8 cellular contexts compared by ENCODE assay signal in the genomic region with DNA sequence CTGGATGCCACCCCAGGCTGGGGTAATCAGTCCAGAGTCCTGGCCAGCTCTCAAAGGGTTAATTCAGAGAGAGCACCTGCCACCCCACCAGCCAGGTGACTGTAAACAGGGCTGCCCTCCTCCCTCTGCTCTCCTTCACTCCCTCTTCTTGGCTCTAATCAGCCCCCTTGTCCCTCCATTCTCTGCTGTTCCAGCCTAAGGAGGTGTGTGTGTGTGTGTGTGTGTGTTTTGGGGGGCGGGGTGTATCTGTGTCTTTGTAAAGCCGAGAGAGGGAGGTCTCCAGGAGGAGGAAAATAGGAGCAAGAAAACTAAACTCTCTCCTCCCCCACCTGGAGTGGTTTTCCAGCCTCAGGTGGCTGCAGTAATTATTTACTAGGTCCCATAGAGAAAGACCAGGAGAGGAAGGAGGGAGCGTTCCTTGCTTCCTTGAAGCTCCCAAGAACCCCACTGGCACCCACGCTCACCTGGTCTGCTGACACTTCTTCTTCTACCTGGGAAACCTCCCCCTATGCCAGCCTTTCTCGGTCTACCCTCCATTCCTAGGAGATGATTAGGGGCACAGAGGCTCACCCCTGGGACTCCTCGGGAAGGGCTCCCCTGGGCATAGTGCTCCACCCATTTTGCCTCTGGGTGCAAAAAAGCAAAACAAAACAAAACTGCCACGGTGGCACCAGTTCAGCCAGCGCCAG. TPM values are rescaled to one million over a fixed set of nuclear protein-coding genes. Genes with fewer than 3 reads are reported as not detected.
DNase-seq lines count a peak whose midpoint lies in the region; ATAC-seq and TF ChIP-seq lines count a peak whose summit lies in the region.
"Had no signal": no experiment of that assay in that cellular context is flagged by ENCODE, and none has a peak within 500 bp of the region (broad histone marks: within the 10 kb centered on the region; RNA-seq: fewer than 3 reads in every experiment).

No MANE protein-coding gene starts in this region.

- H3K36me3 ChIP-seq in breast epithelium (no peaks in the 10 kb centered on the region), sigmoid colon (no peaks in the 10 kb centered on the region)

- intact Hi-C loops in breast epithelium (cut with DNase I; ENCODE audit: low total_unique reads) (no loop called here), sigmoid colon (cut with DNase I) (no loop called here)

- TF ChIP-seq EP300 in sigmoid colon (IDR thresholded peaks at IDR 0.05) = no peak

- no peak for TF ChIP-seq CTCF in breast epithelium (IDR thresholded peaks at IDR 0.05)
- TF ChIP-seq CTCF in sigmoid colon (IDR thresholded peaks at IDR 0.05) = no peak

- H3K27me3 ChIP-seq in breast epithelium (no peaks in the 10 kb centered on the region), sigmoid colon (no peaks in the 10 kb centered on the region)

- peak; percentile 20 to 22 for ATAC-seq in activated T-cell treated with anti-CD3 and anti-CD28 coated beads, Interleukin-2, amount 50 U/mL, for 72 hours (replicated peaks in 1 of 2)

- H3K4me3 ChIP-seq in breast epithelium (no peak overlapping the region), sigmoid colon (no peak overlapping the region)
- H3K4me3 ChIP-seq: smooth muscle cell had no signal

- no peaks in the 10 kb centered on the region for H3K9me3 Mint-ChIP-seq in activated T-cell treated with anti-CD3 and anti-CD28 coated beads, Interleukin-2, amount 50 U/mL, for 72 hours

- no peaks in the 10 kb centered on the region for H3K9me3 ChIP-seq in breast epithelium
- no peaks in the 10 kb centered on the region for H3K9me3 ChIP-seq in sigmoid colon

- no peak overlapping the region for H3K27ac Mint-ChIP-seq in activated T-cell treated with anti-CD3 and anti-CD28 coated beads, Interleukin-2, amount 50 U/mL, for 72 hours

- H3K27me3 Mint-ChIP-seq in activated T-cell treated with anti-CD3 and anti-CD28 coated beads, Interleukin-2, amount 50 U/mL, for 72 hours (ENCODE audit: low read depth) = no peaks in the 10 kb centered on the region

- no peaks in the 10 kb centered on the region for H3K4me1 Mint-ChIP-seq in activated T-cell treated with anti-CD3 and anti-CD28 coated beads, Interleukin-2, amount 50 U/mL, for 72 hours (ENCODE audit: low read depth)

- H3K27ac ChIP-seq in breast epithelium (peak overlapping the region; percentile 87 to 91), sigmoid colon (no peak overlapping the region)

- no peaks in the 10 kb centered on the region for H3K36me3 Mint-ChIP-seq in activated T-cell treated with anti-CD3 and anti-CD28 coated beads, Interleukin-2, amount 50 U/mL, for 72 hours (ENCODE audit: insufficient read depth in 2 of 2)

- H3K4me1 ChIP-seq in breast epithelium (peaks cover 0 to 14% of the 10 kb centered on the region in 2 donors), sigmoid colon (no peaks in the 10 kb centered on the region)

- in situ Hi-C loops in ACHN (cut with HindIII; ENCODE audit: low pct_ligation_motif_present, low pct_unique_long_range_greater_than_20kb, low sequenced_read_pairs) = no loop called here

- no peak overlapping the region for H3K4me3 Mint-ChIP-seq in activated T-cell treated with anti-CD3 and anti-CD28 coated beads, Interleukin-2, amount 50 U/mL, for 72 hours

- DNase-seq in activated T-cell treated with anti-CD3 and anti-CD28 coated beads, Interleukin-2, amount 50 U/mL, for 72 hours = no peak
- no peak for DNase-seq in activated T-cell treated with anti-CD3 and anti-CD28 coated beads, Interleukin-2, amount 50 U/mL, for 48 hours
- no peak for DNase-seq in breast epithelium (ENCODE audit: low spot score in 2 of 2)
- DNase-seq in sigmoid colon = peak; percentile 40
- no peak for DNase-seq in ACHN
- DNase-seq in hepatic stellate cell (ENCODE audit: low spot score) = no peak
- DNase-seq: activated T-cell treated with anti-CD3 and anti-CD28 coated beads for 4 hours had no signal

- WGBS in sigmoid colon, 2 donors = 16 to 53% methylated on average over 8 of the region's 8 CpGs

- TF ChIP-seq POLR2A in breast epithelium (IDR thresholded peaks at IDR 0.05) = no peak
- TF ChIP-seq POLR2A in sigmoid colon (IDR thresholded peaks at IDR 0.05) = no peak

RNA-seq across cellular contexts. Expression of gene TRIM46, which starts 12.8 kb away (rescaled TPM):
- total RNA-seq in activated T-cell treated with anti-CD3 and anti-CD28 coated beads, Interleukin-2, amount 50 U/mL, for 72 hours = 1 to 10 TPM; 8.6 to 9.8 TPM
- 1 to 10 TPM in 1 of 3 donors, under 1 TPM in 1, not detected in 1; 0.98 to 1.5 TPM for total RNA-seq in breast epithelium
- 1 to 10 TPM in 1 of 4 donors, under 1 TPM in 3; 0.16 to 3.0 (median 0.52) TPM for total RNA-seq in sigmoid colon
- under 1 TPM in 2 of 3 donors, not detected in 1; 0.60 to 0.92 TPM for polyA plus RNA-seq in sigmoid colon

RNA-seq across cellular contexts. Expression of gene KRTCAP2, which starts 13.3 kb away (rescaled TPM):
- 100 to 1,000 TPM; 199 to 203 TPM for total RNA-seq in activated T-cell treated with anti-CD3 and anti-CD28 coated beads, Interleukin-2, amount 50 U/mL, for 72 hours
- total RNA-seq in breast epithelium = 100 to 1,000 TPM; 104 to 147 (median 131) TPM
- 100 to 1,000 TPM in 3 of 4 donors, 10 to 100 TPM in 1; 72.9 to 119 (median 110) TPM for total RNA-seq in sigmoid colon
- polyA plus RNA-seq in sigmoid colon = 100 to 1,000 TPM in 2 of 3 donors, 10 to 100 TPM in 1; 74.2 to 245 (median 114) TPM

RNA-seq across cellular contexts. Expression of gene THBS3, which starts 21.3 kb away (rescaled TPM):
- 10 to 100 TPM; 24.7 to 28.7 TPM for total RNA-seq in activated T-cell treated with anti-CD3 and anti-CD28 coated beads, Interleukin-2, amount 50 U/mL, for 72 hours
- total RNA-seq in breast epithelium = 10 to 100 TPM; 17.3 to 27.5 (median 25.9) TPM
- total RNA-seq in sigmoid colon = 10 to 100 TPM in 3 of 4 donors, 1 to 10 TPM in 1; 9.6 to 43.5 (median 18.5) TPM
- 10 to 100 TPM in 1 of 3 donors, 1 to 10 TPM in 2; 3.5 to 13.4 (median 6.0) TPM for polyA plus RNA-seq in sigmoid colon

RNA-seq across cellular contexts. Expression of gene MTX1, which starts 22.1 kb away (rescaled TPM):
- 10 to 100 TPM; 25.5 to 27.4 TPM for total RNA-seq in activated T-cell treated with anti-CD3 and anti-CD28 coated beads, Interleukin-2, amount 50 U/mL, for 72 hours
- total RNA-seq in breast epithelium (10 to 100 TPM; 41.1 to 50.8 (median 44.8) TPM), sigmoid colon (10 to 100 TPM; 15.5 to 29.8 (median 27.7) TPM)
- 10 to 100 TPM; 51.7 to 69.7 (median 53.2) TPM for polyA plus RNA-seq in sigmoid colon

RNA-seq across cellular contexts. Expression of gene DPM3, which starts 46.1 kb away (rescaled TPM):
- total RNA-seq in activated T-cell treated with anti-CD3 and anti-CD28 coated beads, Interleukin-2, amount 50 U/mL, for 72 hours = 10 to 100 TPM; 49.4 to 58.9 TPM
- total RNA-seq in breast epithelium (10 to 100 TPM; 53.7 to 69.4 (median 68.2) TPM), sigmoid colon (100 to 1,000 TPM in 3 of 4 donors, 10 to 100 TPM in 1; 29.2 to 144 (median 127) TPM)
- polyA plus RNA-seq in sigmoid colon = 100 to 1,000 TPM; 143 to 220 (median 196) TPM

Comparison
In these comparisons a context has a peak if more than half of its experiments do, and no peak if none do; other contexts are left out.
1. H3K27ac ChIP-seq: peak in breast epithelium (2 of 2); none in sigmoid colon (0 of 4).